ENCODE assay signal across 11 cellular contexts in genomic region chr14:103155013-103155412, GRCh38. TPM values are rescaled to one million over a fixed set of nuclear protein-coding genes. Genes with fewer than 3 reads are reported as not detected.
A peak's percentile ranks its signal among the peaks of the same experiment; 100 is the strongest.
DNase-seq lines count a peak whose midpoint lies in the region; ATAC-seq and TF ChIP-seq lines count a peak whose summit lies in the region.
"Had no signal": no experiment of that assay in that cellular context is flagged by ENCODE, and none has a peak within 500 bp of the region (broad histone marks: within the 10 kb centered on the region; RNA-seq: fewer than 3 reads in every experiment).

No MANE protein-coding gene starts in this region.

- peak; percentile 21 for DNase-seq in GM12865 (ENCODE audit: low read depth)
- no peak for DNase-seq in RWPE2 (ENCODE audit: low spot score)
- DNase-seq in Right ventricle myocardium inferior (ENCODE audit: missing footprints): peak; percentile 87
- peak; percentile 86 to 94 for DNase-seq in psoas muscle
- no peak for DNase-seq in T-helper 1 cell
- no peak for DNase-seq in activated naive CD4-positive, alpha-beta T cell treated with Interleukin-2 at 50 U/mL for 16 hours
- DNase-seq in activated naive CD8-positive, alpha-beta T cell treated with anti-CD3 and anti-CD28 coated beads, Interleukin-2, amount 50 U/mL, for 24 hours: no peak
- no peak for DNase-seq in smooth muscle cell (lab: John Stamatoyannopoulos, UW; ENCODE audit: unreplicated experiment)
- DNase-seq: activated T-cell treated with anti-CD3 and anti-CD28 coated beads, Interleukin-2, amount 50 U/mL, for 48 hours had no signal

- WGBS in psoas muscle, 3 donors: 13 to 22% (median 19%) methylated on average over 6 of the region's 6 CpGs
- WGBS in smooth muscle cell (ENCODE audit: low lambda C conversion rate): 62% methylated on average over 6 of the region's 6 CpGs

- H3K9ac ChIP-seq in smooth muscle cell (ENCODE audit: low read depth): no peak overlapping the region

- H3K27me3 ChIP-seq in RWPE2 (ENCODE audit: insufficient read depth, poor library complexity, severe bottlenecking): no peaks in the 10 kb centered on the region
- no peaks in the 10 kb centered on the region for H3K27me3 ChIP-seq in psoas muscle (ENCODE audit: insufficient read depth in 3 of 3, low read length in 2 of 3)
- no peaks in the 10 kb centered on the region for H3K27me3 ChIP-seq in smooth muscle cell (ENCODE audit: low read depth)
- H3K27me3 ChIP-seq: suprapubic skin had no signal

- H3K4me1 Mint-ChIP-seq in activated naive CD8-positive, alpha-beta T cell treated with anti-CD3 and anti-CD28 coated beads, Interleukin-2, amount 50 U/mL, for 24 hours: no peaks in the 10 kb centered on the region

- no peaks in the 10 kb centered on the region for H3F3A ChIP-seq in smooth muscle cell (ENCODE audit: low read depth)

- no peak overlapping the region for H3K4me3 ChIP-seq in GM12865 (ENCODE audit: low read depth, low read length)
- no peak overlapping the region for H3K4me3 ChIP-seq in RWPE2 (ENCODE audit: severe bottlenecking)
- H3K4me3 ChIP-seq in psoas muscle: no peak overlapping the region
- H3K4me3 ChIP-seq in smooth muscle cell: no peak overlapping the region
- H3K4me3 ChIP-seq: prostate gland, suprapubic skin had no signal

- H2AFZ ChIP-seq in smooth muscle cell (ENCODE audit: low read depth): no peak overlapping the region

- peaks cover 3% of the 10 kb centered on the region for H3K27me3 Mint-ChIP-seq in activated naive CD8-positive, alpha-beta T cell treated with anti-CD3 and anti-CD28 coated beads, Interleukin-2, amount 50 U/mL, for 24 hours

- H3K9me3 ChIP-seq in RWPE2 (ENCODE audit: severe bottlenecking) (no peaks in the 10 kb centered on the region), psoas muscle (no peaks in the 10 kb centered on the region), smooth muscle cell (replicated peaks; ENCODE audit: low read depth) (no peaks in the 10 kb centered on the region)
- H3K9me3 ChIP-seq: prostate gland, suprapubic skin had no signal

- no peaks in the 10 kb centered on the region for H3K36me3 ChIP-seq in RWPE2 (ENCODE audit: low read depth)
- H3K36me3 ChIP-seq in psoas muscle (ENCODE audit: insufficient read depth in 1 of 2, low read depth in 1 of 2): no peaks in the 10 kb centered on the region
- no peaks in the 10 kb centered on the region for H3K36me3 ChIP-seq in smooth muscle cell (ENCODE audit: low read depth)
- H3K36me3 ChIP-seq: prostate gland, suprapubic skin had no signal

- H3K9me3 Mint-ChIP-seq in activated naive CD8-positive, alpha-beta T cell treated with anti-CD3 and anti-CD28 coated beads, Interleukin-2, amount 50 U/mL, for 24 hours: no peaks in the 10 kb centered on the region

- H3K4me2 ChIP-seq in smooth muscle cell: no peak overlapping the region

- H3K4me3 Mint-ChIP-seq in activated naive CD8-positive, alpha-beta T cell treated with anti-CD3 and anti-CD28 coated beads, Interleukin-2, amount 50 U/mL, for 24 hours: no peak overlapping the region

- no peaks in the 10 kb centered on the region for H3K36me3 Mint-ChIP-seq in activated naive CD8-positive, alpha-beta T cell treated with anti-CD3 and anti-CD28 coated beads, Interleukin-2, amount 50 U/mL, for 24 hours (ENCODE audit: low read depth)

- intact Hi-C loops in Right ventricle myocardium inferior (cut with DNase I): no loop called here
- intact Hi-C loops in psoas muscle (cut with DNase I): no loop called here

- H4K20me1 ChIP-seq in smooth muscle cell (ENCODE audit: low read depth): no peaks in the 10 kb centered on the region

- TF ChIP-seq CTCF in GM12865 (IDR thresholded peaks at IDR 0.05; ENCODE audit: insufficient read depth, low read depth, low read length, missing control alignments) (no peak), RWPE2 (IDR thresholded peaks at IDR 0.05; ENCODE audit: poor library complexity, severe bottlenecking) (no peak), psoas muscle (IDR thresholded peaks at IDR 0.05) (no peak), smooth muscle cell (IDR thresholded peaks at IDR 0.05; ENCODE audit: borderline replicate concordance, insufficient read depth, poor library complexity, severe bottlenecking) (no peak)

- H3K27ac ChIP-seq in RWPE2 (ENCODE audit: poor library complexity, severe bottlenecking): no peak overlapping the region
- H3K27ac ChIP-seq in psoas muscle: no peak overlapping the region
- no peak overlapping the region for H3K27ac ChIP-seq in smooth muscle cell (ENCODE audit: low read depth)
- H3K27ac ChIP-seq: prostate gland had no signal

- H3K27ac Mint-ChIP-seq in activated naive CD8-positive, alpha-beta T cell treated with anti-CD3 and anti-CD28 coated beads, Interleukin-2, amount 50 U/mL, for 24 hours: no peak overlapping the region

- ATAC-seq in RWPE2 (ENCODE audit: low read depth) (peak; percentile 99), Right ventricle myocardium inferior (peak; percentile 98), psoas muscle (peak; percentile 99 to 100 (median 100))
- ATAC-seq in activated naive CD8-positive, alpha-beta T cell treated with anti-CD3 and anti-CD28 coated beads, Interleukin-2, amount 50 U/mL, for 24 hours: no peak

- H3K79me2 ChIP-seq in smooth muscle cell (ENCODE audit: low read depth): no peaks in the 10 kb centered on the region

- H3K4me1 ChIP-seq in RWPE2 (ENCODE audit: insufficient read depth, poor library complexity, severe bottlenecking) (peaks cover 8% of the 10 kb centered on the region), psoas muscle (no peaks in the 10 kb centered on the region), smooth muscle cell (ENCODE audit: low read depth) (no peaks in the 10 kb centered on the region)
- H3K4me1 ChIP-seq: prostate gland had no signal

RNA-seq across cellular contexts. Expression of gene TNFAIP2, which starts 31.8 kb away (rescaled TPM):
- total RNA-seq in Right ventricle myocardium inferior: 56.5 TPM
- 100 to 1,000 TPM in 1 of 4 donors, 10 to 100 TPM in 3; 25.7 to 146 (median 39.1) TPM for total RNA-seq in psoas muscle
- polyA plus RNA-seq in psoas muscle: 10 to 100 TPM; 32.2 to 97.4 (median 52.3) TPM
- total RNA-seq in smooth muscle cell: 35.7 and 46.5 TPM in 2 replicates
- 57.7 and 76.5 TPM in 2 replicates for polyA plus RNA-seq in smooth muscle cell

Comparison
In these comparisons a context has a peak if more than half of its experiments do, and no peak if none do; other contexts are left out.
1. DNase-seq: peak in GM12865 (single experiment), Right ventricle myocardium inferior (single experiment) and psoas muscle (2 of 2); none in RWPE2 (single experiment), T-helper 1 cell (0 of 5), activated naive CD4-positive, alpha-beta T cell treated with Interleukin-2 at 50 U/mL for 16 hours (single experiment), activated naive CD8-positive, alpha-beta T cell treated with anti-CD3 and anti-CD28 coated beads, Interleukin-2, amount 50 U/mL, for 24 hours (single experiment) and smooth muscle cell (single experiment).